Comparison of ENCODE assay signal across 8 cellular contexts in genomic region chr17:19376799-19377198, GRCh38. TPM values are rescaled to one million over a fixed set of nuclear protein-coding genes. Genes with fewer than 3 reads are reported as not detected.
DNase-seq lines count a peak whose midpoint lies in the region; ATAC-seq, FAIRE-seq and TF ChIP-seq lines count a peak whose summit lies in the region.

No MANE protein-coding gene starts in this region.

- peaks cover 20% of the 10 kb centered on the region for H3K4me1 Mint-ChIP-seq in activated CD8-positive, alpha-beta T cell treated with anti-CD3 and anti-CD28 coated beads for 36 hours (ENCODE audit: low read depth)
- H3K4me1 Mint-ChIP-seq in immature natural killer cell: peaks cover 63 to 69% of the 10 kb centered on the region in 2 donors

- H3K27ac ChIP-seq in A549 (peak overlapping the region; percentile 90 to 91), testis (peak overlapping the region; percentile 77 to 96)

- intact Hi-C loops in activated CD8-positive, alpha-beta T cell treated with anti-CD3 and anti-CD28 coated beads for 36 hours (cut with micrococcal nuclease): no loop called here
- intact Hi-C loops in testis (cut with DNase I; ENCODE audit: low total_unique reads): no loop called here

- H3K9me3 ChIP-seq in A549 (no peaks in the 10 kb centered on the region), HAP-1 (no peaks in the 10 kb centered on the region), testis (no peaks in the 10 kb centered on the region)

- no peak for TF ChIP-seq EP300 in A549 (IDR thresholded peaks at IDR 0.05)

- H3K27me3 ChIP-seq in HAP-1 (ENCODE audit: low read depth) (no peaks in the 10 kb centered on the region), testis (no peaks in the 10 kb centered on the region)

- TF ChIP-seq POLR2A in A549 (IDR thresholded peaks at IDR 0.05; ENCODE audit: low read length) (no peak), testis (IDR thresholded peaks at IDR 0.05) (no peak)

- no peak for TF ChIP-seq CTCF in A549 (IDR thresholded peaks at IDR 0.05)
- no peak for TF ChIP-seq CTCF in activated CD8-positive, alpha-beta T cell treated with anti-CD3 and anti-CD28 coated beads for 36 hours (IDR thresholded peaks at IDR 0.05)
- no peak for TF ChIP-seq CTCF in testis (IDR thresholded peaks at IDR 0.05)

- no peak for DNase-seq in A549 (ENCODE audit: low read depth in 1 of 2, low spot score in 1 of 2)
- no peak for DNase-seq in HAP-1 (ENCODE audit: low spot score in 2 of 2)
- DNase-seq in activated CD8-positive, alpha-beta T cell treated with anti-CD3 and anti-CD28 coated beads for 36 hours: peak; percentile 45
- no peak for DNase-seq in immature natural killer cell
- DNase-seq in testis: no peak
- DNase-seq in HTR-8/SVneo (ENCODE audit: insufficient read length, low spot score): no peak
- no peak for DNase-seq in SKM-1 treated with dmso at 0.1 percent for 144 hours (lab: John Stamatoyannopoulos, UW; ENCODE audit: unreplicated experiment)
- DNase-seq in mucosa of gallbladder (ENCODE audit: low spot score): no peak

- peak overlapping the region; percentile 65 for H3K4me3 ChIP-seq in A549
- peak overlapping the region; percentile 55 for H3K4me3 ChIP-seq in HAP-1
- peak overlapping the region; percentile 75 to 86 for H3K4me3 ChIP-seq in testis

- H3K9me3 Mint-ChIP-seq in activated CD8-positive, alpha-beta T cell treated with anti-CD3 and anti-CD28 coated beads for 36 hours: no peaks in the 10 kb centered on the region
- no peaks in the 10 kb centered on the region for H3K9me3 Mint-ChIP-seq in immature natural killer cell

- no peak for FAIRE-seq in A549 (lab: Jason Lieb, UNC)
- no peak for FAIRE-seq in HTR-8/SVneo (lab: Jason Lieb, UNC)

- peaks cover 16% of the 10 kb centered on the region for H3K4me1 ChIP-seq in A549
- H3K4me1 ChIP-seq in HAP-1: peaks cover 11% of the 10 kb centered on the region; the same call in 1 of the 2 replicates
- peaks cover 9% of the 10 kb centered on the region for H3K4me1 ChIP-seq in testis

- H3K4me3 Mint-ChIP-seq in activated CD8-positive, alpha-beta T cell treated with anti-CD3 and anti-CD28 coated beads for 36 hours: peak overlapping the region; percentile 98
- H3K4me3 Mint-ChIP-seq in immature natural killer cell: peak overlapping the region; percentile 96 to 99 (median 98)

- POLR2A ChIA-PET in A549 (lab: Yijun Ruan, JAX): interaction anchor here (0.9 to 2.2 kb wide), 13 partner anchors 7 to 389 kb away, joined by 3 to 45 read pairs (median 7); partner anchors contain the start of genes B9D1 and MFAP4
- POLR2A ChIA-PET in activated CD8-positive, alpha-beta T cell treated with anti-CD3 and anti-CD28 coated beads for 36 hours (lab: Charles Lee): no interaction called here

- no peaks in the 10 kb centered on the region for H3K27me3 Mint-ChIP-seq in activated CD8-positive, alpha-beta T cell treated with anti-CD3 and anti-CD28 coated beads for 36 hours
- peaks cover 8 to 17% (median 12%) of the 10 kb centered on the region in 3 donors for H3K27me3 Mint-ChIP-seq in immature natural killer cell (ENCODE audit: low read depth in 3 of 3)

- H3K36me3 Mint-ChIP-seq in activated CD8-positive, alpha-beta T cell treated with anti-CD3 and anti-CD28 coated beads for 36 hours (ENCODE audit: low read depth): peaks cover 21% of the 10 kb centered on the region
- peaks cover 8 to 26% (median 9%) of the 10 kb centered on the region in 3 donors for H3K36me3 Mint-ChIP-seq in immature natural killer cell

- 0% methylated on average over 2 of the region's 2 CpGs for WGBS in A549 (ENCODE audit: missing lambda C conversion rate)
- 31 to 46% methylated on average over 2 of the region's 2 CpGs for WGBS in testis, 2 donors

- TF ChIP-seq RAD21 in A549 (conservative IDR thresholded peaks at IDR 0.05 in 1 of 2, IDR thresholded peaks at IDR 0.05 in 1 of 2): no peak

- H3K27ac Mint-ChIP-seq in activated CD8-positive, alpha-beta T cell treated with anti-CD3 and anti-CD28 coated beads for 36 hours: peak overlapping the region; percentile 95
- H3K27ac Mint-ChIP-seq in immature natural killer cell: peak overlapping the region; percentile 92 to 98 (median 96)

- CTCF ChIA-PET in A549 (lab: Yijun Ruan, JAX): interaction anchor here (1.8 to 12.3 kb wide), 3 partner anchors 12 to 390 kb away, joined by 12 to 148 read pairs (median 59); partner anchors contain the start of gene B9D1
- CTCF ChIA-PET in activated CD8-positive, alpha-beta T cell treated with anti-CD3 and anti-CD28 coated beads for 36 hours (lab: Charles Lee): interaction anchor here (1.6 to 4.3 kb wide), 3 partner anchors 12 to 15 kb away, joined by 4 to 51 read pairs (median 8); partner anchors contain the start of gene B9D1

- in situ Hi-C loops in HAP-1 (cut with MboI; ENCODE audit: low sequenced_read_pairs): no loop called here

- H3K4me2 ChIP-seq in A549: peak overlapping the region; percentile 90

- ATAC-seq in A549: no peak
- ATAC-seq in activated CD8-positive, alpha-beta T cell treated with anti-CD3 and anti-CD28 coated beads for 36 hours: no peak

- H3K36me3 ChIP-seq in HAP-1 (replicated peaks) (peaks cover 21% of the 10 kb centered on the region), testis (ENCODE audit: low read depth, missing control alignments) (no peaks in the 10 kb centered on the region)

TF ChIP-seq in A549, 52 proteins besides CTCF, POLR2A, EP300 and RAD21 (continues in another document):
- TF ChIP-seq CBX8 (IDR thresholded peaks at IDR 0.05) (no peak), CHD2 (IDR thresholded peaks at IDR 0.05; ENCODE audit: low read length, partially characterized antibody) (no peak), FOXS1 (CRISPR knock-in tag; IDR thresholded peaks at IDR 0.05) (no peak), HMGXB4 (CRISPR knock-in tag; IDR thresholded peaks at IDR 0.05; ENCODE audit: borderline replicate concordance) (no peak), CBX2 (IDR thresholded peaks at IDR 0.05; ENCODE audit: borderline replicate concordance, low read depth) (no peak), HOXB5 (CRISPR knock-in tag; IDR thresholded peaks at IDR 0.05) (no peak)

RNA-seq across cellular contexts. Expression of gene MAPK7, which starts 1.5 kb away (rescaled TPM):
- polyA plus RNA-seq in A549 (2011; rRNA removed): 7.2 and 10.4 TPM in 2 replicates
- polyA plus RNA-seq in A549 (2012; cell fraction: cytosol; rRNA removed): 23.8 and 28.0 TPM in 2 replicates
- 37.5 and 53.0 TPM in 2 replicates for polyA plus RNA-seq in A549 (2012; cell fraction: nucleus; rRNA removed)
- 20.1 to 25.8 TPM (median 23.3 TPM) in 3 replicates for polyA plus RNA-seq in A549 (2017; fragmentation: RNase III; extraction: RNeasy Plus Mini Kit Qiagen cat#74134 plus additional on column Dnase treatment)
- polyA minus RNA-seq in A549 (2011; rRNA and poly(A)+ RNA removed): 32.7 and 43.8 TPM in 2 replicates
- total RNA-seq in activated CD8-positive, alpha-beta T cell treated with anti-CD3 and anti-CD28 coated beads for 36 hours: 10 to 100 TPM; 25.1 to 27.1 TPM
- 10 to 100 TPM in 1 of 3 donors, 1 to 10 TPM in 2; 3.4 to 23.0 (median 7.3) TPM for polyA plus RNA-seq in immature natural killer cell
- 10 to 100 TPM; 49.7 to 65.4 TPM for total RNA-seq in testis
- polyA plus RNA-seq in testis (ENCODE audit: insufficient read depth, low read depth, low replicate concordance): 54.1 TPM
- total RNA-seq in mucosa of gallbladder: 23.0 TPM

RNA-seq across cellular contexts. Expression of gene MFAP4, which starts 10.2 kb away (rescaled TPM):
- polyA plus RNA-seq in A549 (2011; rRNA removed): not detected in 2 replicates
- 0.08 TPM in 1 of 2 replicates, not detected in the other for polyA plus RNA-seq in A549 (2012; cell fraction: cytosol; rRNA removed)
- 0.04 and 0.09 TPM in 2 replicates for polyA plus RNA-seq in A549 (2012; cell fraction: nucleus; rRNA removed)
- 0.04 to 0.13 TPM (median 0.13 TPM) in 3 replicates for polyA plus RNA-seq in A549 (2017; fragmentation: RNase III; extraction: RNeasy Plus Mini Kit Qiagen cat#74134 plus additional on column Dnase treatment)
- not detected in 2 replicates for polyA minus RNA-seq in A549 (2011; rRNA and poly(A)+ RNA removed)
- total RNA-seq in activated CD8-positive, alpha-beta T cell treated with anti-CD3 and anti-CD28 coated beads for 36 hours: under 1 TPM; 0.47 to 0.70 TPM
- under 1 TPM in 1 of 3 donors, not detected in 2; 0.18 TPM for polyA plus RNA-seq in immature natural killer cell
- 10 to 100 TPM; 24.0 to 55.7 TPM for total RNA-seq in testis
- 108 TPM for polyA plus RNA-seq in testis (ENCODE audit: insufficient read depth, low read depth, low replicate concordance)
- total RNA-seq in mucosa of gallbladder: 303 TPM

RNA-seq across cellular contexts. Expression of gene B9D1, which starts 14.3 kb away (rescaled TPM):
- polyA plus RNA-seq in A549 (2011; rRNA removed): 60.6 and 65.6 TPM in 2 replicates
- 101 and 112 TPM in 2 replicates for polyA plus RNA-seq in A549 (2012; cell fraction: cytosol; rRNA removed)
- 98.6 and 98.8 TPM in 2 replicates for polyA plus RNA-seq in A549 (2012; cell fraction: nucleus; rRNA removed)
- polyA plus RNA-seq in A549 (2017; fragmentation: RNase III; extraction: RNeasy Plus Mini Kit Qiagen cat#74134 plus additional on column Dnase treatment): 47.6 to 59.4 TPM (median 48.2 TPM) in 3 replicates
- polyA minus RNA-seq in A549 (2011; rRNA and poly(A)+ RNA removed): 80.8 and 98.0 TPM in 2 replicates
- total RNA-seq in activated CD8-positive, alpha-beta T cell treated with anti-CD3 and anti-CD28 coated beads for 36 hours: 1 to 10 TPM; 7.2 to 9.4 TPM
- 1 to 10 TPM; 2.5 to 4.4 (median 2.5) TPM for polyA plus RNA-seq in immature natural killer cell
- 10 to 100 TPM; 42.1 to 59.9 TPM for total RNA-seq in testis
- polyA plus RNA-seq in testis (ENCODE audit: insufficient read depth, low read depth, low replicate concordance): 132 TPM
- total RNA-seq in mucosa of gallbladder: 25.3 TPM

RNA-seq across cellular contexts. Expression of gene RNF112, which starts 34.2 kb away (rescaled TPM):
- polyA plus RNA-seq in A549 (2011; rRNA removed): 0.27 and 0.65 TPM in 2 replicates
- 0.15 and 0.21 TPM in 2 replicates for polyA plus RNA-seq in A549 (2012; cell fraction: cytosol; rRNA removed)
- 2.4 and 5.1 TPM in 2 replicates for polyA plus RNA-seq in A549 (2012; cell fraction: nucleus; rRNA removed)
- 0.66 to 2.7 TPM (median 1.4 TPM) in 3 replicates for polyA plus RNA-seq in A549 (2017; fragmentation: RNase III; extraction: RNeasy Plus Mini Kit Qiagen cat#74134 plus additional on column Dnase treatment)
- polyA minus RNA-seq in A549 (2011; rRNA and poly(A)+ RNA removed): 0.17 TPM in 1 of 2 replicates, not detected in the other
- total RNA-seq in activated CD8-positive, alpha-beta T cell treated with anti-CD3 and anti-CD28 coated beads for 36 hours: under 1 TPM; 0.34 to 0.63 TPM
- not detected for polyA plus RNA-seq in immature natural killer cell
- total RNA-seq in testis: 1 to 10 TPM; 2.1 to 8.1 TPM
- polyA plus RNA-seq in testis (ENCODE audit: insufficient read depth, low read depth, low replicate concordance): 4.6 TPM
- total RNA-seq in mucosa of gallbladder: 7.3 TPM

Comparison
In these comparisons a context has a peak if more than half of its experiments do, and no peak if none do; other contexts are left out.
1. RNA of gene MFAP4, which starts 10.2 kb away (total RNA-seq): 303 TPM in mucosa of gallbladder (single experiment) and 24.0 to 55.7 TPM in testis; 0.47 to 0.70 TPM in activated CD8-positive, alpha-beta T cell treated with anti-CD3 and anti-CD28 coated beads for 36 hours; every median in the first group is over 10 times any median in the second.
2. Peak in every context shown above with its lines, with median percentiles within 50 percentile points of each other: H3K4me3 ChIP-seq.